8 cellular contexts compared by ENCODE assay signal in genomic region chr14:73491256-73491976, GRCh38. TPM values are rescaled to one million over a fixed set of nuclear protein-coding genes. Genes with fewer than 3 reads are reported as not detected.
DNase-seq lines count a peak whose midpoint lies in the region; ATAC-seq and TF ChIP-seq lines count a peak whose summit lies in the region.

No MANE protein-coding gene starts in this region.

- H3K9ac ChIP-seq in BLaER1 treated with 17β-estradiol and CSF1 and Interleukin-3, amounts not matched to agents 10 nM and 100 nM = peak overlapping the region; percentile 84 to 94 (median 89)
- H3K9ac ChIP-seq in OCI-LY3 (ENCODE audit: low read length) = no peak overlapping the region

- H3K4me3 ChIP-seq in BLaER1 treated with 17β-estradiol and CSF1 and Interleukin-3, amounts not matched to agents 10 nM and 100 nM = peak overlapping the region; percentile 69 to 92 (median 82)
- H3K4me3 ChIP-seq in OCI-LY3 (ENCODE audit: low read length) (peak overlapping the region; percentile 64; the same call in 1 of the 2 replicates), fibroblast of pulmonary artery (replicated peaks; ENCODE audit: low read depth, low read length) (peak overlapping the region; percentile 67), testis (peak overlapping the region; percentile 75 to 93)

- no peak for TF ChIP-seq CTCF in OCI-LY3 (IDR thresholded peaks at IDR 0.05; ENCODE audit: low read depth, low read length)
- no peak for TF ChIP-seq CTCF in fibroblast of pulmonary artery (IDR thresholded peaks at IDR 0.05; ENCODE audit: low read length, missing control alignments)
- TF ChIP-seq CTCF in omental fat pad (IDR thresholded peaks at IDR 0.05) = no peak
- no peak for TF ChIP-seq CTCF in testis (IDR thresholded peaks at IDR 0.05)

- no peak overlapping the region for H2AFZ ChIP-seq in OCI-LY3 (ENCODE audit: low read depth, low read length)

- no peak for TF ChIP-seq POLR2A in testis (IDR thresholded peaks at IDR 0.05)

- DNase-seq in activated T-helper 1 cell treated with anti-CD3 and anti-CD28 coated beads, Interleukin-2, amount 50 U/mL, for 16 hours (ENCODE audit: low read depth in 1 of 2, low spot score in 1 of 2) = peak; percentile 35 to 58
- DNase-seq in fibroblast of pulmonary artery (ENCODE audit: low read depth) (peak; percentile 60), omental fat pad (ENCODE audit: low spot score) (peak; percentile 50), testis (peak; percentile 54)

- H3K27me3 ChIP-seq in BLaER1 treated with 17β-estradiol and CSF1 and Interleukin-3, amounts not matched to agents 10 nM and 100 nM = no peaks in the 10 kb centered on the region
- H3K27me3 ChIP-seq in OCI-LY3 (ENCODE audit: low read depth, low read length) = peaks cover 9% of the 10 kb centered on the region
- no peaks in the 10 kb centered on the region for H3K27me3 ChIP-seq in testis

- intact Hi-C loops in testis (cut with DNase I; ENCODE audit: low total_unique reads) = no loop called here

- H3K9me3 ChIP-seq in BLaER1 treated with 17β-estradiol and CSF1 and Interleukin-3, amounts not matched to agents 10 nM and 100 nM (replicated peaks in 1 of 11) = peaks cover 0 to 18% (median 10%) of the 10 kb centered on the region in 11 experiments; a peak in 9 of 22 replicates
- H3K9me3 ChIP-seq in OCI-LY3 (ENCODE audit: insufficient read depth, low read length) = no peaks in the 10 kb centered on the region
- H3K9me3 ChIP-seq in testis = no peaks in the 10 kb centered on the region

- H4K20me1 ChIP-seq in BLaER1 treated with 17β-estradiol and CSF1 and Interleukin-3, amounts not matched to agents 10 nM and 100 nM = peaks cover 35 to 54% (median 51%) of the 10 kb centered on the region in 11 experiments; a peak in 21 of 22 replicates
- no peaks in the 10 kb centered on the region for H4K20me1 ChIP-seq in OCI-LY3 (ENCODE audit: insufficient read depth, low read length)

- H3K4me1 ChIP-seq in BLaER1 treated with 17β-estradiol and CSF1 and Interleukin-3, amounts not matched to agents 10 nM and 100 nM = peaks cover 28 to 52% (median 36%) of the 10 kb centered on the region in 10 experiments
- H3K4me1 ChIP-seq in OCI-LY3 (ENCODE audit: low read length) = peaks cover 4% of the 10 kb centered on the region
- peaks cover 31% of the 10 kb centered on the region for H3K4me1 ChIP-seq in testis

- peak overlapping the region; percentile 90 to 100 (median 98) for H3K4me2 ChIP-seq in BLaER1 treated with 17β-estradiol and CSF1 and Interleukin-3, amounts not matched to agents 10 nM and 100 nM
- H3K4me2 ChIP-seq in OCI-LY3 (ENCODE audit: low read length) = peak overlapping the region; percentile 43; the same call in 1 of the 2 replicates

- no peaks in the 10 kb centered on the region for H3K79me2 ChIP-seq in OCI-LY3 (ENCODE audit: low read length)

- WGBS in testis, 2 donors = 6 to 22% methylated on average over 9 to 87 of the region's 90 CpGs

- ATAC-seq in GM19351 (IDR thresholded peaks at IDR 0.05; ENCODE audit: unreplicated experiment) (peak; percentile 60), HG03469 (IDR thresholded peaks at IDR 0.05; ENCODE audit: unreplicated experiment) (peak; percentile 20), omental fat pad (ENCODE audit: low FRiP score) (peak; percentile 82)

- peak overlapping the region; percentile 77 to 95 (median 89) for H3K27ac ChIP-seq in BLaER1 treated with 17β-estradiol and CSF1 and Interleukin-3, amounts not matched to agents 10 nM and 100 nM
- H3K27ac ChIP-seq in OCI-LY3 (ENCODE audit: low read length) = no peak overlapping the region
- peak overlapping the region; percentile 85 to 93 for H3K27ac ChIP-seq in testis

- peaks cover 3 to 46% (median 34%) of the 10 kb centered on the region in 11 experiments; a peak in 18 of 22 replicates for H3K36me3 ChIP-seq in BLaER1 treated with 17β-estradiol and CSF1 and Interleukin-3, amounts not matched to agents 10 nM and 100 nM
- H3K36me3 ChIP-seq in OCI-LY3 (replicated peaks; ENCODE audit: low read depth, low read length) (no peaks in the 10 kb centered on the region), testis (ENCODE audit: low read depth, missing control alignments) (no peaks in the 10 kb centered on the region)

RNA-seq across cellular contexts. Expression of gene RIOX1, which starts 0.7 kb away (rescaled TPM):
- total RNA-seq in omental fat pad = 10 to 100 TPM; 12.3 to 21.1 (median 13.5) TPM
- 10 to 100 TPM; 76.6 to 88.0 TPM for total RNA-seq in testis
- 25.4 TPM for polyA plus RNA-seq in testis (ENCODE audit: insufficient read depth, low read depth, low replicate concordance)

RNA-seq across cellular contexts. Expression of gene NUMB, which starts 33.1 kb away (rescaled TPM):
- total RNA-seq in omental fat pad (10 to 100 TPM; 48.2 to 95.4 (median 62.8) TPM), testis (10 to 100 TPM; 69.7 to 78.7 TPM)
- 60.3 TPM for polyA plus RNA-seq in testis (ENCODE audit: insufficient read depth, low read depth, low replicate concordance)

RNA-seq across cellular contexts. Expression of gene ACOT1, which starts 45.5 kb away (rescaled TPM):
- total RNA-seq in omental fat pad = 10 to 100 TPM in 3 of 4 donors, 1 to 10 TPM in 1; 4.9 to 41.6 (median 16.3) TPM
- total RNA-seq in testis = 10 to 100 TPM; 10.6 to 13.4 TPM
- 4.9 TPM for polyA plus RNA-seq in testis (ENCODE audit: insufficient read depth, low read depth, low replicate concordance)

Comparison
In these comparisons a context has a peak if more than half of its experiments do, and no peak if none do; other contexts are left out.
1. ATAC-seq: peak in every context shown above with its lines; median percentile 82 in omental fat pad; 60 in GM19351; 20 in HG03469.